Comparison of ENCODE assay signal across 2 cellular contexts in the genomic region with DNA sequence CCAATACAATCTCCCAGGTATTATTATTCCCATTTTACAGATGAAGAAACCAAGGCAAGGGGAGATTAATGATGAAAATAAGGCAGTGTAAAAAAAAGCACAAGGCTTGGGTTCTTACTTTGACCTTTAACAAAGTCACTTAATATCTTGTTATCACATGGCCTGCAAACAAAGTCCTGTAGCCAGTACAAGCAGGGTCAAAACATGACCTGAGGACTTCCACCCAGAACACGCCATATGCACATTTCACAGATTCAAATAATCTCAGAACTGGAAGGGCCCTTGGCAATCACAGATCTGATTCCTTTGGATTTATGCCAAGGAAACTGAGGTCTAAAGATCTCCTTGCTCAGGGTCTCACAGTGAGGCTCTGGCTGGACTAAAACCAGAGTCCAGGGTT.
TF ChIP-seq lines count a peak whose summit lies in the region.

No MANE protein-coding gene starts in this region.

TF ChIP-seq in liver, 16 proteins besides CTCF, POLR2A, EP300 and RAD21:
- TF ChIP-seq, protein P1, sequence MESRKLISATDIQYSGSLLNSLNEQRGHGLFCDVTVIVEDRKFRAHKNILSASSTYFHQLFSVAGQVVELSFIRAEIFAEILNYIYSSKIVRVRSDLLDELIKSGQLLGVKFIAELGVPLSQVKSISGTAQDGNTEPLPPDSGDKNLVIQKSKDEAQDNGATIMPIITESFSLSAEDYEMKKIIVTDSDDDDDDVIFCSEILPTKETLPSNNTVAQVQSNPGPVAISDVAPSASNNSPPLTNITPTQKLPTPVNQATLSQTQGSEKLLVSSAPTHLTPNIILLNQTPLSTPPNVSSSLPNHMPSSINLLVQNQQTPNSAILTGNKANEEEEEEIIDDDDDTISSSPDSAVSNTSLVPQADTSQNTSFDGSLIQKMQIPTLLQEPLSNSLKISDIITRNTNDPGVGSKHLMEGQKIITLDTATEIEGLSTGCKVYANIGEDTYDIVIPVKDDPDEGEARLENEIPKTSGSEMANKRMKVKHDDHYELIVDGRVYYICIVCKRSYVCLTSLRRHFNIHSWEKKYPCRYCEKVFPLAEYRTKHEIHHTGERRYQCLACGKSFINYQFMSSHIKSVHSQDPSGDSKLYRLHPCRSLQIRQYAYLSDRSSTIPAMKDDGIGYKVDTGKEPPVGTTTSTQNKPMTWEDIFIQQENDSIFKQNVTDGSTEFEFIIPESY (IDR thresholded peaks at IDR 0.05), result no peak
- TF ChIP-seq JUND (IDR thresholded peaks at IDR 0.05), result no peak
- TF ChIP-seq HNF4A (conservative IDR thresholded peaks at IDR 0.05), result peak; percentile 89 to 90
- TF ChIP-seq FOXA1 (IDR thresholded peaks at IDR 0.05), result no peak
- no peak for TF ChIP-seq TAF1 (conservative IDR thresholded peaks at IDR 0.05)
- TF ChIP-seq, protein P2, sequence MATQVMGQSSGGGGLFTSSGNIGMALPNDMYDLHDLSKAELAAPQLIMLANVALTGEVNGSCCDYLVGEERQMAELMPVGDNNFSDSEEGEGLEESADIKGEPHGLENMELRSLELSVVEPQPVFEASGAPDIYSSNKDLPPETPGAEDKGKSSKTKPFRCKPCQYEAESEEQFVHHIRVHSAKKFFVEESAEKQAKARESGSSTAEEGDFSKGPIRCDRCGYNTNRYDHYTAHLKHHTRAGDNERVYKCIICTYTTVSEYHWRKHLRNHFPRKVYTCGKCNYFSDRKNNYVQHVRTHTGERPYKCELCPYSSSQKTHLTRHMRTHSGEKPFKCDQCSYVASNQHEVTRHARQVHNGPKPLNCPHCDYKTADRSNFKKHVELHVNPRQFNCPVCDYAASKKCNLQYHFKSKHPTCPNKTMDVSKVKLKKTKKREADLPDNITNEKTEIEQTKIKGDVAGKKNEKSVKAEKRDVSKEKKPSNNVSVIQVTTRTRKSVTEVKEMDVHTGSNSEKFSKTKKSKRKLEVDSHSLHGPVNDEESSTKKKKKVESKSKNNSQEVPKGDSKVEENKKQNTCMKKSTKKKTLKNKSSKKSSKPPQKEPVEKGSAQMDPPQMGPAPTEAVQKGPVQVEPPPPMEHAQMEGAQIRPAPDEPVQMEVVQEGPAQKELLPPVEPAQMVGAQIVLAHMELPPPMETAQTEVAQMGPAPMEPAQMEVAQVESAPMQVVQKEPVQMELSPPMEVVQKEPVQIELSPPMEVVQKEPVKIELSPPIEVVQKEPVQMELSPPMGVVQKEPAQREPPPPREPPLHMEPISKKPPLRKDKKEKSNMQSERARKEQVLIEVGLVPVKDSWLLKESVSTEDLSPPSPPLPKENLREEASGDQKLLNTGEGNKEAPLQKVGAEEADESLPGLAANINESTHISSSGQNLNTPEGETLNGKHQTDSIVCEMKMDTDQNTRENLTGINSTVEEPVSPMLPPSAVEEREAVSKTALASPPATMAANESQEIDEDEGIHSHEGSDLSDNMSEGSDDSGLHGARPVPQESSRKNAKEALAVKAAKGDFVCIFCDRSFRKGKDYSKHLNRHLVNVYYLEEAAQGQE (IDR thresholded peaks at IDR 0.05), result no peak
- TF ChIP-seq NR2F2 (IDR thresholded peaks at IDR 0.05), result peak; percentile 39
- TF ChIP-seq GABPA (IDR thresholded peaks at IDR 0.05 in 1 of 2, conservative IDR thresholded peaks at IDR 0.05 in 1 of 2), result no peak
- no peak for TF ChIP-seq HNF4G (IDR thresholded peaks at IDR 0.05)
- peak; percentile 73 to 84 for TF ChIP-seq RXRA (IDR thresholded peaks at IDR 0.05)
- TF ChIP-seq, protein P3, sequence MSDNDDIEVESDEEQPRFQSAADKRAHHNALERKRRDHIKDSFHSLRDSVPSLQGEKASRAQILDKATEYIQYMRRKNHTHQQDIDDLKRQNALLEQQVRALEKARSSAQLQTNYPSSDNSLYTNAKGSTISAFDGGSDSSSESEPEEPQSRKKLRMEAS (IDR thresholded peaks at IDR 0.05), result no peak
- TF ChIP-seq EGR1 (IDR thresholded peaks at IDR 0.05; ENCODE audit: low read depth in 2 of 2), result no peak
- TF ChIP-seq, protein P4, sequence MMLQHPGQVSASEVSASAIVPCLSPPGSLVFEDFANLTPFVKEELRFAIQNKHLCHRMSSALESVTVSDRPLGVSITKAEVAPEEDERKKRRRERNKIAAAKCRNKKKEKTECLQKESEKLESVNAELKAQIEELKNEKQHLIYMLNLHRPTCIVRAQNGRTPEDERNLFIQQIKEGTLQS (IDR thresholded peaks at IDR 0.05), result no peak
- TF ChIP-seq SP1 (IDR thresholded peaks at IDR 0.05), result peak; percentile 44
- TF ChIP-seq YY1 (IDR thresholded peaks at IDR 0.05), result no peak
- no peak for TF ChIP-seq FOXA2 (IDR thresholded peaks at IDR 0.05)

TF ChIP-seq in HepG2, 621 proteins besides CTCF, POLR2A, EP300 and RAD21 (continued from another document):
- TF ChIP-seq, protein P5, sequence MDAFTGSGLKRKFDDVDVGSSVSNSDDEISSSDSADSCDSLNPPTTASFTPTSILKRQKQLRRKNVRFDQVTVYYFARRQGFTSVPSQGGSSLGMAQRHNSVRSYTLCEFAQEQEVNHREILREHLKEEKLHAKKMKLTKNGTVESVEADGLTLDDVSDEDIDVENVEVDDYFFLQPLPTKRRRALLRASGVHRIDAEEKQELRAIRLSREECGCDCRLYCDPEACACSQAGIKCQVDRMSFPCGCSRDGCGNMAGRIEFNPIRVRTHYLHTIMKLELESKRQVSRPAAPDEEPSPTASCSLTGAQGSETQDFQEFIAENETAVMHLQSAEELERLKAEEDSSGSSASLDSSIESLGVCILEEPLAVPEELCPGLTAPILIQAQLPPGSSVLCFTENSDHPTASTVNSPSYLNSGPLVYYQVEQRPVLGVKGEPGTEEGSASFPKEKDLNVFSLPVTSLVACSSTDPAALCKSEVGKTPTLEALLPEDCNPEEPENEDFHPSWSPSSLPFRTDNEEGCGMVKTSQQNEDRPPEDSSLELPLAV (CRISPR knock-in tag; conservative IDR thresholded peaks at IDR 0.05; ENCODE audit: low read depth), result no peak
- TF ChIP-seq, protein P6, sequence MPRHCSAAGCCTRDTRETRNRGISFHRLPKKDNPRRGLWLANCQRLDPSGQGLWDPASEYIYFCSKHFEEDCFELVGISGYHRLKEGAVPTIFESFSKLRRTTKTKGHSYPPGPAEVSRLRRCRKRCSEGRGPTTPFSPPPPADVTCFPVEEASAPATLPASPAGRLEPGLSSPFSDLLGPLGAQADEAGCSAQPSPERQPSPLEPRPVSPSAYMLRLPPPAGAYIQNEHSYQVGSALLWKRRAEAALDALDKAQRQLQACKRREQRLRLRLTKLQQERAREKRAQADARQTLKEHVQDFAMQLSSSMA (CRISPR knock-in tag; IDR thresholded peaks at IDR 0.05), result no peak
- TF ChIP-seq ZNF354B (CRISPR knock-in tag; IDR thresholded peaks at IDR 0.05), result no peak
- no peak for TF ChIP-seq AGO2 (optimal IDR thresholded peaks at IDR 0.05; ENCODE audit: low read depth, low read length)
